Comparison of ENCODE assay signal across 19 cellular contexts in the genomic region with DNA sequence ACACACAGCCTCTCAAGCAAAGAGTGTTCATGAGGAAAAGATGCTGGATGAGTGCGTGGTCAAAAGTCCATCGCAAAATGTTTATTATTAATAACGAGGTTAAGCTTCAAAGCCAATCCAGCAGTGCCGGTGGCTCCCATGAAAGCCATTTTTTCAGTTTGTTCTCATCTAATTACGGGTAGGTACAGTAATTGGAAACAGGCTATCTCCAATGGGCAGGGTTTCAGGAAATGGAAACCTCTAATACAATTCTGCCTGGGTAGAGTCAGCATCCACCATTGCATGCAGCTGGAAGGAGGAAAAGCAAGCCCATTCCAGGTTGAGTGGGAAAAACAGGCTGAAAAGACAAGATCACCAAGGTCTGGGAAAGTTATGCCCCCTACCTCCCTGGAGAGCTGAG.
"Had no signal": no experiment of that assay in that cellular context is flagged by ENCODE, and none has a peak within 500 bp of the region (broad histone marks: within the 10 kb centered on the region; RNA-seq: fewer than 3 reads in every experiment).

No MANE protein-coding gene starts in this region.

- DNase-seq: effector CD8-positive, alpha-beta T cell; effector memory CD8-positive, alpha-beta T cell; foreskin keratinocyte; heart left ventricle; hippocampal formation; left cardiac atrium; left lung; left ventricle myocardium superior; lower lobe of right lung; mesenchymal stem cell; mucosa of descending colon; naive B cell; naive thymus-derived CD8-positive, alpha-beta T cell had no signal

- ATAC-seq: effector memory CD8-positive, alpha-beta T cell; foreskin keratinocyte; gastroesophageal sphincter; heart left ventricle; left cardiac atrium; left lung; left ventricle myocardium superior; lower lobe of right lung; mucosa of descending colon; naive thymus-derived CD8-positive, alpha-beta T cell had no signal

- FAIRE-seq: colon, endothelial cell of umbilical vein, frontal cortex, islet of Langerhans, keratinocyte had no signal
